In the genomic region with DNA sequence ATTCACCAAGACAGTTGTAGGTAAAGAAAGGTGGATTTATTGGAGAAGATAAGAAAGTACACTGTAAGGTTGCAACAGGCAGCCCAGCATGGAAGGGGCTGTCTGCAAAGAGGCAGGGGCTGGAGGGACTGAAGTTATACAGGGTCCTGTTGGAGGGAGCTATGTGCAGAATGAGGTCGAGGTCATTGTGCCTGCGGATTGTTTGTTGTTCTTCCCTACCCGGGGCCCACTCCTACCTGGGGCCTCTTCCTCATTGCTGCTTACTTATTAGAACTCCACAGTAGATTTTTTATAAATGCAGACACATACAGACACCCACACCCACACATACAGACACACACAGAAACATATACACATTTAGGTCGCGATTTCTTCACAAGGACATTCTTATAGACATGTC, we compare ENCODE assay signal across 29 cellular contexts.
"Had no signal": no experiment of that assay in that cellular context is flagged by ENCODE, and none has a peak within 500 bp of the region (broad histone marks: within the 10 kb centered on the region; RNA-seq: fewer than 3 reads in every experiment).

No MANE protein-coding gene starts in this region.

- DNase-seq: activated B cell treated with CpG ODN at 0.5 μM for 24 hours; activated CD4-positive, alpha-beta T cell treated with anti-CD3 and anti-CD28 coated beads for 48 hours; activated CD4-positive, alpha-beta T cell treated with anti-CD3 and anti-CD28 coated beads, Interleukin-2, amount 50 U/mL, for 1 hour; activated CD4-positive, alpha-beta T cell treated with anti-CD3 and anti-CD28 coated beads, Interleukin-2, amount 50 U/mL, for 48 hours; activated CD8-positive, alpha-beta memory T cell treated with anti-CD3 and anti-CD28 coated beads, Interleukin-2, amount 10 ng/mL, durations not matched to agents 7 days and 5 days; activated CD8-positive, alpha-beta memory T cell treated with anti-CD3 and anti-CD28 coated beads, Interleukin-2, amount 50 U/mL, for 4 hours; activated CD8-positive, alpha-beta T cell treated with anti-CD3 and anti-CD28 coated beads for 36 hours; activated effector memory CD4-positive, alpha-beta T cell treated with anti-CD3 and anti-CD28 coated beads, Interleukin-2, amount 50 U/mL, for 16 hours; activated naive CD4-positive, alpha-beta T cell treated with anti-CD3 and anti-CD28 coated beads for 36 hours; activated naive CD8-positive, alpha-beta T cell treated with anti-CD3 and anti-CD28 coated beads, Interleukin-2, amount 10 ng/mL, durations not matched to agents 7 days and 5 days; activated T-cell treated with anti-CD3 and anti-CD28 coated beads for 4 hours; activated T-cell treated with anti-CD3 and anti-CD28 coated beads, Interleukin-2, amount 50 U/mL, for 24 hours; central memory CD4-positive, alpha-beta T cell; cerebellar nuclear complex; colonic mucosa; effector CD8-positive, alpha-beta T cell; esophagus squamous epithelium; foreskin melanocyte; heart right ventricle; T-helper 1 cell; T-helper 17 cell; T1000; WERI-Rb-1 had no signal

- H3K9me3 Mint-ChIP-seq: activated CD8-positive, alpha-beta T cell treated with anti-CD3 and anti-CD28 coated beads for 36 hours; activated naive CD4-positive, alpha-beta T cell treated with anti-CD3 and anti-CD28 coated beads for 36 hours; activated T-cell treated with anti-CD3 and anti-CD28 coated beads, Interleukin-2, amount 50 U/mL, for 24 hours; activated T-helper 2 cell treated with anti-CD3 and anti-CD28 coated beads, Interferon-gamma antibody, Interleukin-2, Interleukin-4, amounts not matched to agents 10 μg/mL and 5 μg/mL and 100 μg/mL, durations not matched to agents 14 hours and 24 hours and 36 hours had no signal

- H3K4me3 Mint-ChIP-seq: activated B cell treated with CpG ODN at 0.5 μM for 24 hours; activated CD8-positive, alpha-beta memory T cell treated with anti-CD3 and anti-CD28 coated beads, Interleukin-2, amount 10 ng/mL, durations not matched to agents 7 days and 5 days; activated CD8-positive, alpha-beta T cell treated with anti-CD3 and anti-CD28 coated beads for 36 hours; activated naive CD4-positive, alpha-beta T cell treated with anti-CD3 and anti-CD28 coated beads for 36 hours; activated naive CD8-positive, alpha-beta T cell treated with anti-CD3 and anti-CD28 coated beads, Interleukin-2, amount 10 ng/mL, durations not matched to agents 7 days and 5 days; activated T-cell treated with anti-CD3 and anti-CD28 coated beads, Interleukin-2, amount 50 U/mL, for 24 hours; brain; T-helper 17 cell; T-helper 2 cell treated with Interferon-gamma antibody and Interleukin-4, amounts not matched to agents 5 μg/mL and 100 μg/mL, for 36 hours had no signal

- H3K27ac Mint-ChIP-seq: activated B cell treated with CpG ODN at 0.5 μM for 24 hours; activated CD8-positive, alpha-beta memory T cell treated with anti-CD3 and anti-CD28 coated beads, Interleukin-2, amount 10 ng/mL, durations not matched to agents 7 days and 5 days; activated CD8-positive, alpha-beta T cell treated with anti-CD3 and anti-CD28 coated beads for 36 hours; activated naive CD4-positive, alpha-beta T cell treated with anti-CD3 and anti-CD28 coated beads for 36 hours; activated naive CD4-positive, alpha-beta T cell treated with anti-CD3 and anti-CD28 coated beads, Interleukin-2, amount 50 U/mL, for 72 hours; activated naive CD8-positive, alpha-beta T cell treated with anti-CD3 and anti-CD28 coated beads, Interleukin-2, amount 10 ng/mL, durations not matched to agents 7 days and 5 days; activated T-cell treated with anti-CD3 and anti-CD28 coated beads, Interleukin-2, amount 50 U/mL, for 24 hours; activated T-helper 2 cell treated with anti-CD3 and anti-CD28 coated beads, Interferon-gamma antibody, Interleukin-2, Interleukin-4, amounts not matched to agents 10 μg/mL and 5 μg/mL and 100 μg/mL, durations not matched to agents 14 hours and 24 hours and 36 hours; T-helper 17 cell; T-helper 2 cell treated with Interferon-gamma antibody and Interleukin-4, amounts not matched to agents 5 μg/mL and 100 μg/mL, for 36 hours had no signal

- H3K36me3 Mint-ChIP-seq: activated CD8-positive, alpha-beta memory T cell treated with anti-CD3 and anti-CD28 coated beads, Interleukin-2, amount 10 ng/mL, durations not matched to agents 7 days and 5 days; brain had no signal

- H3K4me1 Mint-ChIP-seq: activated B cell treated with CpG ODN at 0.5 μM for 24 hours; activated CD8-positive, alpha-beta memory T cell treated with anti-CD3 and anti-CD28 coated beads, Interleukin-2, amount 10 ng/mL, durations not matched to agents 7 days and 5 days; activated naive CD8-positive, alpha-beta T cell treated with anti-CD3 and anti-CD28 coated beads, Interleukin-2, amount 10 ng/mL, durations not matched to agents 7 days and 5 days had no signal

- H3K27me3 Mint-ChIP-seq: activated B cell treated with CpG ODN at 0.5 μM for 24 hours; activated CD8-positive, alpha-beta memory T cell treated with anti-CD3 and anti-CD28 coated beads, Interleukin-2, amount 10 ng/mL, durations not matched to agents 7 days and 5 days; activated CD8-positive, alpha-beta T cell treated with anti-CD3 and anti-CD28 coated beads for 36 hours; activated naive CD8-positive, alpha-beta T cell treated with anti-CD3 and anti-CD28 coated beads, Interleukin-2, amount 10 ng/mL, durations not matched to agents 7 days and 5 days; activated T-cell treated with anti-CD3 and anti-CD28 coated beads, Interleukin-2, amount 50 U/mL, for 24 hours; brain; T-helper 17 cell had no signal

- ATAC-seq: activated CD4-positive, CD25-positive, alpha-beta regulatory T cell treated with anti-CD3 and anti-CD28 coated beads, Interleukin-2, amount 50 U/mL, for 24 hours; activated CD8-positive, alpha-beta memory T cell treated with anti-CD3 and anti-CD28 coated beads, Interleukin-2, amount 10 ng/mL, durations not matched to agents 7 days and 5 days; activated CD8-positive, alpha-beta T cell treated with anti-CD3 and anti-CD28 coated beads for 36 hours; activated naive CD4-positive, alpha-beta T cell treated with anti-CD3 and anti-CD28 coated beads, Interleukin-2, amount 50 U/mL, for 72 hours; gastroesophageal sphincter; heart right ventricle; T-helper 17 cell had no signal
